In the genomic region with DNA sequence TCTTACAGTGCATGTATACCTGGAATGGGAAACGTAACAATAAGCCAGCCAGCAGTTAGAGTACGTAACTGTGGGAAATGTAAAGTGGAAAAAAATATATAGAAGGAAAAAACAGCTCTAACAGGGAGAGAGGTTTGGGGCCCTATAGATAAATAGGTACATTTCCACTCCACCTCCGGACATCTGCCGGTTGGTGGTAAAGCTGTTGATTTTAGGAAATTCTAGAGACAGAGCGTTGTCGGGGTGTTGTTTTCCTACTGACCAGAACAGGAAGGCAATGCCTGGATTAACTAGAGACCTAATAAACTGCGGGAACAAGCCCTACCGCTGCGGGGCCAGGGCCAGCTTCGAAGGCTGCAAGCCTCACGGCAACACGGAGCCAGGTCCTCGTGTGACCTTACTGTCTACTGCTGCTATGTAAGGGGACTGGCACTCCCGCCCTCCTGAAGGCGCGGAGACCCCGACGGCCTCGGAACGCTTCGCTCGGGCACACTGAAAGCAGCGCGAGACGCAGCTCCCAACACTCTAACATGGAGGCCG, we compare ENCODE assay signal across 8 cellular contexts. TPM values are rescaled to one million over a fixed set of nuclear protein-coding genes. Genes with fewer than 3 reads are reported as not detected.
DNase-seq lines count a peak whose midpoint lies in the region; ATAC-seq lines count a peak whose summit lies in the region.

No MANE protein-coding gene starts in this region.

- H3K4me3 ChIP-seq in iPS DF 6.9 (ENCODE audit: low read length) (peak overlapping the region; percentile 85; the same call in 1 of the 2 replicates), skin epidermis (peak overlapping the region; percentile 64 to 98 (median 79))

- H3K27me3 ChIP-seq in iPS DF 6.9 (ENCODE audit: control insufficient read depth, insufficient read depth, low read length) = no peaks in the 10 kb centered on the region

- peaks cover 12% of the 10 kb centered on the region for H3K36me3 Mint-ChIP-seq in activated naive CD8-positive, alpha-beta T cell

- H3K27ac Mint-ChIP-seq in activated naive CD8-positive, alpha-beta T cell = peak overlapping the region; percentile 92

- H3K9me3 ChIP-seq in iPS DF 6.9 (ENCODE audit: control insufficient read depth, insufficient read depth, low read length) = no peaks in the 10 kb centered on the region

- no peaks in the 10 kb centered on the region for H3K4me1 ChIP-seq in iPS DF 6.9 (ENCODE audit: control insufficient read depth, insufficient read depth, low read length)

- intact Hi-C loops in Right ventricle myocardium superior (cut with DNase I) = no loop called here
- intact Hi-C loops in cardiac septum (cut with DNase I) = loop anchor here (5.0 kb wide), 1 partner anchor 59 kb away; no protein-coding TSS in a partner anchor
- intact Hi-C loops in posterior vena cava (cut with DNase I) = loop anchor here in 1 of 2 donors (10.0 kb wide), 1 partner anchor 61 kb away; a partner anchor contains a TSS

- WGBS in iPS DF 6.9 (ENCODE audit: insufficient coverage, insufficient read length) = no CpG with 5 or more reads among the region's 26 CpGs

- no peaks in the 10 kb centered on the region for H3K9me3 Mint-ChIP-seq in activated naive CD8-positive, alpha-beta T cell (ENCODE audit: low read depth)

- H3K27me3 Mint-ChIP-seq in activated naive CD8-positive, alpha-beta T cell = no peaks in the 10 kb centered on the region

- ATAC-seq in Right ventricle myocardium superior (ENCODE audit: poor library complexity) (peak; percentile 57), GM19395 (IDR thresholded peaks at IDR 0.05; ENCODE audit: unreplicated experiment) (no peak)

- H3K27ac ChIP-seq in iPS DF 6.9 (ENCODE audit: low read length) (no peak overlapping the region), skin epidermis (peak overlapping the region; percentile 84 to 100 (median 98))

- DNase-seq in Right ventricle myocardium superior (no peak), cardiac septum (ENCODE audit: low spot score) (no peak), NCI-H748 (lab: John Stamatoyannopoulos, UW; ENCODE audit: unreplicated experiment) (peak; percentile 84), iPS DF 6.9 (ENCODE audit: low read depth, low spot score) (no peak), posterior vena cava (ENCODE audit: low spot score) (no peak)

- peaks cover 48% of the 10 kb centered on the region for H3K4me1 Mint-ChIP-seq in activated naive CD8-positive, alpha-beta T cell (ENCODE audit: low read depth)

- H3K4me3 Mint-ChIP-seq in activated naive CD8-positive, alpha-beta T cell = peak overlapping the region; percentile 94

- no peaks in the 10 kb centered on the region; the same call in 1 of the 2 replicates for H3K36me3 ChIP-seq in iPS DF 6.9 (ENCODE audit: control insufficient read depth, insufficient read depth, low read length)

RNA-seq across cellular contexts. Expression of a gene that starts 0.8 kb away (rescaled TPM):
- 8.7 TPM for total RNA-seq in Right ventricle myocardium superior
- total RNA-seq in cardiac septum = 9.5 TPM
- total RNA-seq in posterior vena cava = 10 to 100 TPM; 10.8 to 11.0 TPM
